In genomic region chr2:10164611-10165010, GRCh38 we compare ENCODE assay signal across 20 cellular contexts. TPM values are rescaled to one million over a fixed set of nuclear protein-coding genes. Genes with fewer than 3 reads are reported as not detected.
DNase-seq lines count a peak whose midpoint lies in the region; ATAC-seq, FAIRE-seq and TF ChIP-seq lines count a peak whose summit lies in the region.
"Had no signal": no experiment of that assay in that cellular context is flagged by ENCODE, and none has a peak within 500 bp of the region (broad histone marks: within the 10 kb centered on the region; RNA-seq: fewer than 3 reads in every experiment).

No MANE protein-coding gene starts in this region.

- no peak for TF ChIP-seq POLR2A in endothelial cell of umbilical vein (IDR thresholded peaks at IDR 0.05; ENCODE audit: low read depth, low read length)

- H3K36me3 Mint-ChIP-seq in CD4-positive, CD25-positive, alpha-beta regulatory T cell = no peaks in the 10 kb centered on the region
- peaks cover 2% of the 10 kb centered on the region for H3K36me3 Mint-ChIP-seq in T-helper 17 cell (ENCODE audit: low read depth)
- H3K36me3 Mint-ChIP-seq in stimulated activated effector memory CD8-positive, alpha-beta T cell treated with anti-CD3 and anti-CD28 coated beads, Interleukin-12 subunit alpha, Interleukin-12 subunit beta, amount 100 ng/mL, for 72 hours = peaks cover 11% of the 10 kb centered on the region
- H3K36me3 Mint-ChIP-seq: CD8-positive, alpha-beta T cell had no signal

- H3K27me3 Mint-ChIP-seq in CD4-positive, CD25-positive, alpha-beta regulatory T cell = no peaks in the 10 kb centered on the region
- H3K27me3 Mint-ChIP-seq in T-helper 17 cell = no peaks in the 10 kb centered on the region
- H3K27me3 Mint-ChIP-seq: B cell had no signal

- peak overlapping the region in 2 of 3 donors; percentile 20 to 59 for H3K27ac Mint-ChIP-seq in CD4-positive, CD25-positive, alpha-beta regulatory T cell
- H3K27ac Mint-ChIP-seq in T-helper 17 cell = peak overlapping the region; percentile 27
- peak overlapping the region; percentile 86 for H3K27ac Mint-ChIP-seq in stimulated activated effector memory CD8-positive, alpha-beta T cell treated with anti-CD3 and anti-CD28 coated beads, Interleukin-12 subunit alpha, Interleukin-12 subunit beta, amount 100 ng/mL, for 72 hours
- H3K27ac Mint-ChIP-seq: B cell; CD8-positive, alpha-beta T cell had no signal

- no peak overlapping the region for H2AFZ ChIP-seq in endothelial cell of umbilical vein (ENCODE audit: low read depth, low read length)

- no peak overlapping the region for H3K4me3 Mint-ChIP-seq in CD4-positive, CD25-positive, alpha-beta regulatory T cell
- no peak overlapping the region for H3K4me3 Mint-ChIP-seq in T-helper 17 cell
- H3K4me3 Mint-ChIP-seq in stimulated activated effector memory CD8-positive, alpha-beta T cell treated with anti-CD3 and anti-CD28 coated beads, Interleukin-12 subunit alpha, Interleukin-12 subunit beta, amount 100 ng/mL, for 72 hours = no peak overlapping the region
- H3K4me3 Mint-ChIP-seq: B cell; CD8-positive, alpha-beta T cell; HFFc6 had no signal

- CTCF ChIA-PET in endothelial cell of umbilical vein (lab: Charles Lee) = interaction anchor here (1.9 to 8.3 kb wide), 3 partner anchors 39 to 270 kb away, joined by 8 to 69 read pairs (median 57); no protein-coding TSS in a partner anchor

- H3K4me3 ChIP-seq in CD4-positive, CD25-positive, alpha-beta regulatory T cell (ENCODE audit: low read depth, low read length) = no peak overlapping the region
- no peak overlapping the region for H3K4me3 ChIP-seq in endothelial cell of umbilical vein (replicated peaks in 1 of 3; ENCODE audit: insufficient read depth in 1 of 3, low read depth in 1 of 3, low read length in 3 of 3)

- intact Hi-C loops in endothelial cell of umbilical vein (cut with micrococcal nuclease) = loop anchor here (5.0 kb wide), 1 partner anchor 168 kb away; no protein-coding TSS in a partner anchor

- H3K79me2 ChIP-seq in endothelial cell of umbilical vein (ENCODE audit: control insufficient read depth, insufficient read depth, low read length) = no peaks in the 10 kb centered on the region

- POLR2A ChIA-PET in endothelial cell of umbilical vein (lab: Charles Lee) = interaction anchor here (0.6 kb wide), 1 partner anchor 245 kb away, joined by 7 read pairs; no protein-coding TSS in a partner anchor

- dilution Hi-C loops in endothelial cell of umbilical vein (cut with MboI; ENCODE audit: extremely low pct_ligation_motif_present, low sequenced_read_pairs) = no loop called here

- peaks cover 0 to 10% (median 4%) of the 10 kb centered on the region in 4 donors for H3K4me1 Mint-ChIP-seq in CD4-positive, CD25-positive, alpha-beta regulatory T cell
- H3K4me1 Mint-ChIP-seq in T-helper 17 cell = peaks cover 15% of the 10 kb centered on the region
- peaks cover 4% of the 10 kb centered on the region for H3K4me1 Mint-ChIP-seq in stimulated activated effector memory CD8-positive, alpha-beta T cell treated with anti-CD3 and anti-CD28 coated beads, Interleukin-12 subunit alpha, Interleukin-12 subunit beta, amount 100 ng/mL, for 72 hours

- no peak overlapping the region for H3K4me2 ChIP-seq in endothelial cell of umbilical vein (ENCODE audit: insufficient read depth, low read length)

- H3K9me1 ChIP-seq in endothelial cell of umbilical vein (replicated peaks; ENCODE audit: control insufficient read depth, extremely low read depth, insufficient read depth, low read length) = no peaks in the 10 kb centered on the region

- BruUV-seq in endothelial cell of umbilical vein (replicated peaks; lab: Mats Ljungman, UMichigan) = no TSS peak

- no peak for FAIRE-seq in endothelial cell of umbilical vein (lab: Jason Lieb, UNC)
- FAIRE-seq: A204.1, D721Med, GM19239 had no signal

- H3K36me3 ChIP-seq in CD4-positive, CD25-positive, alpha-beta regulatory T cell (ENCODE audit: control insufficient read depth, insufficient read depth, low read length) = no peaks in the 10 kb centered on the region
- H3K36me3 ChIP-seq in endothelial cell of umbilical vein (ENCODE audit: control insufficient read depth in 2 of 2, extremely low read depth in 1 of 2, insufficient read depth in 2 of 2, low read length in 2 of 2) = no peaks in the 10 kb centered on the region

- peak overlapping the region; percentile 45 for H3K9ac ChIP-seq in endothelial cell of umbilical vein (replicated peaks; ENCODE audit: extremely low read depth, insufficient read depth, low read length)

- no peak overlapping the region for H3K27ac ChIP-seq in CD4-positive, CD25-positive, alpha-beta regulatory T cell (ENCODE audit: insufficient read depth, low read length, poor library complexity, severe bottlenecking)
- peak overlapping the region; percentile 79 for H3K27ac ChIP-seq in endothelial cell of umbilical vein (ENCODE audit: insufficient read depth, low read depth, low read length)
- H3K27ac ChIP-seq: C4-2B, HL-60 had no signal

- no peak for DNase-seq in CD4-positive, CD25-positive, alpha-beta regulatory T cell
- DNase-seq in T-helper 17 cell = no peak
- DNase-seq in endothelial cell of umbilical vein (ENCODE audit: low read depth, low spot score) = no peak
- no peak for DNase-seq in stimulated activated effector memory CD8-positive, alpha-beta T cell treated with anti-CD3 and anti-CD28 coated beads, Interleukin-12 subunit alpha, Interleukin-12 subunit beta, amount 100 ng/mL, for 72 hours (ENCODE audit: low spot score in 2 of 2)
- DNase-seq in cerebellar cortex (ENCODE audit: low spot score) = no peak
- no peak for DNase-seq in stimulated activated CD4-positive, alpha-beta T cell treated with anti-CD3 and anti-CD28 coated beads, Interleukin-12 subunit alpha, Interleukin-12 subunit beta, amount 100 ng/mL, for 4 hours
- DNase-seq: CD8-positive, alpha-beta T cell; COR-L47; DMS153; DND-41; GDM1; HCEC 1CT; HFFc6 had no signal

- no peak for ATAC-seq in CD4-positive, CD25-positive, alpha-beta regulatory T cell (ENCODE audit: low read depth in 2 of 2)
- ATAC-seq in T-helper 17 cell (no peak), HG03045 (IDR thresholded peaks at IDR 0.05; ENCODE audit: unreplicated experiment) (no peak)
- no peak for ATAC-seq in stimulated activated effector memory CD8-positive, alpha-beta T cell treated with anti-CD3 and anti-CD28 coated beads, Interleukin-12 subunit alpha, Interleukin-12 subunit beta, amount 100 ng/mL, for 72 hours
- ATAC-seq: CD8-positive, alpha-beta T cell had no signal

- H3K27me3 ChIP-seq in CD4-positive, CD25-positive, alpha-beta regulatory T cell (ENCODE audit: control insufficient read depth, insufficient read depth, low read length) = no peaks in the 10 kb centered on the region
- H3K27me3 ChIP-seq in endothelial cell of umbilical vein (ENCODE audit: control insufficient read depth in 2 of 2, insufficient read depth in 2 of 2, low read length in 2 of 2) = no peaks in the 10 kb centered on the region

- peaks cover 2% of the 10 kb centered on the region for H3K4me1 ChIP-seq in CD4-positive, CD25-positive, alpha-beta regulatory T cell (ENCODE audit: control insufficient read depth, insufficient read depth, low read length, poor library complexity, severe bottlenecking)
- H3K4me1 ChIP-seq in endothelial cell of umbilical vein (ENCODE audit: control insufficient read depth, extremely low read depth, insufficient read depth, low read length) = peaks cover 57% of the 10 kb centered on the region

- H3K9me3 Mint-ChIP-seq in CD4-positive, CD25-positive, alpha-beta regulatory T cell = no peaks in the 10 kb centered on the region
- H3K9me3 Mint-ChIP-seq in stimulated activated effector memory CD8-positive, alpha-beta T cell treated with anti-CD3 and anti-CD28 coated beads, Interleukin-12 subunit alpha, Interleukin-12 subunit beta, amount 100 ng/mL, for 72 hours = no peaks in the 10 kb centered on the region
- H3K9me3 Mint-ChIP-seq: CD8-positive, alpha-beta T cell; HFFc6 had no signal

- TF ChIP-seq CTCF in endothelial cell of umbilical vein (IDR thresholded peaks at IDR 0.05; ENCODE audit: extremely low read depth in 1 of 2, insufficient read depth in 1 of 2, low read depth in 1 of 2, low read length in 2 of 2) = no peak

- H3K9me3 ChIP-seq in CD4-positive, CD25-positive, alpha-beta regulatory T cell (ENCODE audit: control insufficient read depth in 2 of 2, low read length in 2 of 2) = no peaks in the 10 kb centered on the region
- H3K9me3 ChIP-seq in T-helper 17 cell (ENCODE audit: control insufficient read depth, low read length, poor library complexity, severe bottlenecking) = no peaks in the 10 kb centered on the region
- no peaks in the 10 kb centered on the region for H3K9me3 ChIP-seq in endothelial cell of umbilical vein (replicated peaks; ENCODE audit: control insufficient read depth, insufficient read depth, low read length)

- no peaks in the 10 kb centered on the region for H4K20me1 ChIP-seq in endothelial cell of umbilical vein (replicated peaks; ENCODE audit: control insufficient read depth, extremely low read depth, insufficient read depth, low read length)

TF ChIP-seq in endothelial cell of umbilical vein, 7 proteins besides CTCF, POLR2A, EP300 and RAD21:
- TF ChIP-seq EZH2 (IDR thresholded peaks at IDR 0.05; ENCODE audit: borderline replicate concordance, low read depth, low read length, severe bottlenecking) = no peak
- no peak for TF ChIP-seq FOS (IDR thresholded peaks at IDR 0.05; ENCODE audit: borderline replicate concordance, insufficient read depth, low read length)
- no peak for TF ChIP-seq POLR2AphosphoS5 (IDR thresholded peaks at IDR 0.05; ENCODE audit: insufficient read depth, low read depth, low read length)
- no peak for TF ChIP-seq MYC (IDR thresholded peaks at IDR 0.05; ENCODE audit: low read depth, low read length)
- TF ChIP-seq JUN (IDR thresholded peaks at IDR 0.05; ENCODE audit: borderline replicate concordance, insufficient read depth, insufficient read length, low read depth) = no peak
- no peak for TF ChIP-seq GATA2 (IDR thresholded peaks at IDR 0.05; ENCODE audit: insufficient read depth, insufficient read length, low read depth, low read length)
- no peak for TF ChIP-seq MAX (IDR thresholded peaks at IDR 0.05; ENCODE audit: insufficient read depth, insufficient read length)

RNA-seq across cellular contexts. Expression of gene RRM2, which starts 42.1 kb away (rescaled TPM):
- total RNA-seq in CD4-positive, CD25-positive, alpha-beta regulatory T cell = 7.9 TPM
- 10 to 100 TPM in 2 of 4 donors, 1 to 10 TPM in 2; 7.9 to 25.8 (median 16.7) TPM for polyA plus RNA-seq in CD4-positive, CD25-positive, alpha-beta regulatory T cell
- total RNA-seq in T-helper 17 cell (1 to 10 TPM in 1 of 2 donors, under 1 TPM in 1; 0.32 to 1.7 TPM), endothelial cell of umbilical vein (220 and 246 TPM in 2 replicates)
- polyA plus RNA-seq in endothelial cell of umbilical vein = 40.9 and 58.0 TPM in 2 replicates
- polyA plus RNA-seq in endothelial cell of umbilical vein (2011; cell fraction: cytosol; rRNA removed) = 64.3 and 82.1 TPM in 2 replicates
- polyA plus RNA-seq in endothelial cell of umbilical vein (2011; cell fraction: nucleus; rRNA removed) = 66.4 and 74.8 TPM in 2 replicates
- polyA plus RNA-seq in endothelial cell of umbilical vein (2012) = 94.1 and 188 TPM in 2 replicates
- 65.3 and 69.9 TPM in 2 replicates for polyA minus RNA-seq in endothelial cell of umbilical vein
- polyA minus RNA-seq in endothelial cell of umbilical vein (2011; cell fraction: cytosol; rRNA and poly(A)+ RNA removed) = 124 TPM
- 65.7 and 66.2 TPM in 2 replicates for polyA minus RNA-seq in endothelial cell of umbilical vein (2011; cell fraction: nucleus; rRNA and poly(A)+ RNA removed)

Comparison
In these comparisons a context has a peak if more than half of its experiments do, and no peak if none do; other contexts are left out.
1. H3K27ac Mint-ChIP-seq: peak in every context shown above with its lines; median percentile 86 in stimulated activated effector memory CD8-positive, alpha-beta T cell treated with anti-CD3 and anti-CD28 coated beads, Interleukin-12 subunit alpha, Interleukin-12 subunit beta, amount 100 ng/mL, for 72 hours; 40 in CD4-positive, CD25-positive, alpha-beta regulatory T cell; 27 in T-helper 17 cell.
2. RNA of gene RRM2, which starts 42.1 kb away (total RNA-seq): 220 to 246 TPM in endothelial cell of umbilical vein; 7.9 TPM in CD4-positive, CD25-positive, alpha-beta regulatory T cell (single experiment) and 0.32 to 1.7 TPM in T-helper 17 cell; every median in the first group is over 10 times any median in the second.